27 cellular contexts compared by ENCODE assay signal in genomic region chr13:87821512-87821911, GRCh38.
DNase-seq lines count a peak whose midpoint lies in the region; ATAC-seq, FAIRE-seq and TF ChIP-seq lines count a peak whose summit lies in the region.
"Had no signal": no experiment of that assay in that cellular context is flagged by ENCODE, and none has a peak within 500 bp of the region (broad histone marks: within the 10 kb centered on the region; RNA-seq: fewer than 3 reads in every experiment).

No MANE protein-coding gene starts in this region.

- H3K9me3 ChIP-seq in SK-N-SH = no peaks in the 10 kb centered on the region
- H3K9me3 ChIP-seq: colonic mucosa, heart right ventricle, psoas muscle, SJCRH30, stomach, tibial nerve had no signal

- TF ChIP-seq RAD21 in SK-N-SH (IDR thresholded peaks at IDR 0.05; ENCODE audit: low read length) = no peak

- H3K79me2 ChIP-seq in SK-N-SH (ENCODE audit: insufficient read depth) = no peaks in the 10 kb centered on the region

- no peak overlapping the region for H3K27ac ChIP-seq in SK-N-SH (ENCODE audit: low read depth in 2 of 2, low read length in 1 of 2)
- no peak overlapping the region for H3K27ac ChIP-seq in dorsolateral prefrontal cortex
- H3K27ac ChIP-seq: colonic mucosa, foreskin keratinocyte, heart right ventricle, psoas muscle, SJCRH30, stomach, tibial nerve had no signal

- H3K4me3 ChIP-seq in SK-N-SH (ENCODE audit: low read depth in 2 of 2, low read length in 1 of 2) = peak overlapping the region; percentile 11 to 12; a peak in 1 of 4 replicates
- no peak overlapping the region for H3K4me3 ChIP-seq in dorsolateral prefrontal cortex
- H3K4me3 ChIP-seq: colonic mucosa, heart right ventricle, psoas muscle, SJCRH30, stomach had no signal

- WGBS in SK-N-SH (ENCODE audit: low lambda C conversion rate) = 34% methylated on average over 4 of the region's 4 CpGs

- DNase-seq in Kasumi-1 (lab: John Stamatoyannopoulos, UW) = peak; percentile 46 to 53
- DNase-seq in NOMO-1 (lab: John Stamatoyannopoulos, UW; ENCODE audit: unreplicated experiment in 2 of 2) = peak; percentile 22 to 58
- no peak for DNase-seq in SK-N-SH
- peak; percentile 1 for DNase-seq in urothelium cell line (ENCODE audit: low spot score)
- DNase-seq in dorsolateral prefrontal cortex = no peak
- DNase-seq in dermis blood vessel endothelial cell = no peak
- DNase-seq: activated CD4-positive, alpha-beta T cell treated with anti-CD3 and anti-CD28 coated beads, Interleukin-2, amount 10 ng/mL, durations not matched to agents 7 days and 5 days; activated naive CD4-positive, alpha-beta T cell treated with Interleukin-2 at 50 U/mL for 16 hours; activated T-cell treated with anti-CD3 and anti-CD28 coated beads, Interleukin-2, amount 50 U/mL, for 48 hours; amniotic stem cell; CD4-positive, alpha-beta T cell; colonic mucosa; foreskin keratinocyte; heart right ventricle; mesendoderm; naive B cell; NCI-H1417; NCI-H510A; nucleus accumbens; psoas muscle; SJCRH30; stimulated activated CD8-positive, alpha-beta memory T cell treated with anti-CD3 and anti-CD28 coated beads, Interleukin-4, amount 100 ng/mL, for 48 hours; stomach; T-helper 17 cell had no signal

- no peaks in the 10 kb centered on the region for H3F3A ChIP-seq in SK-N-SH (replicated peaks; ENCODE audit: insufficient read depth)

- no peaks in the 10 kb centered on the region for H3K27me3 ChIP-seq in SK-N-SH (ENCODE audit: insufficient read depth)
- no peaks in the 10 kb centered on the region for H3K27me3 ChIP-seq in dorsolateral prefrontal cortex
- H3K27me3 ChIP-seq: colonic mucosa, foreskin keratinocyte, heart right ventricle, SJCRH30, stomach, tibial nerve had no signal

- no peak for TF ChIP-seq EP300 in SK-N-SH (IDR thresholded peaks at IDR 0.05; ENCODE audit: borderline replicate concordance in 1 of 2, low read depth in 1 of 2, low read length in 1 of 2)

- CTCF ChIA-PET in SK-N-SH (lab: Yijun Ruan, JAX) = interaction anchor here (0.7 kb wide), 1 partner anchor 1519 kb away, joined by 3 read pairs; no protein-coding TSS in a partner anchor

- FAIRE-seq in urothelium cell line (lab: Jason Lieb, UNC) = no peak

- H3K9me2 ChIP-seq in SK-N-SH = no peaks in the 10 kb centered on the region

- no peak for TF ChIP-seq CTCF in SK-N-SH (IDR thresholded peaks at IDR 0.05)
- TF ChIP-seq CTCF in dorsolateral prefrontal cortex (IDR thresholded peaks at IDR 0.05 in 54 of 56, conservative IDR thresholded peaks at IDR 0.05 in 2 of 56; ENCODE audit: low read depth in 1 of 56, partially characterized antibody in 56 of 56) = no peak

- H3K4me2 ChIP-seq in SK-N-SH = 0 out of 2 replicates have a peak overlapping the region, but pooled peaks have one; percentile 3

- H2AFZ ChIP-seq in SK-N-SH (ENCODE audit: low read depth) = peak overlapping the region; percentile 51

- no peaks in the 10 kb centered on the region for H4K20me1 ChIP-seq in SK-N-SH (ENCODE audit: insufficient read depth)

- H3K9ac ChIP-seq in SK-N-SH = no peak overlapping the region

- POLR2A ChIA-PET in SK-N-SH (lab: Yijun Ruan, JAX) = no interaction called here

- ATAC-seq in GM21526 (IDR thresholded peaks at IDR 0.05; ENCODE audit: low FRiP score, unreplicated experiment) = no peak
- ATAC-seq: esophagus mucosa, foreskin keratinocyte, heart right ventricle, psoas muscle, T-helper 17 cell had no signal

- intact Hi-C loops in dorsolateral prefrontal cortex (cut with DNase I) = no loop called here

- no peaks in the 10 kb centered on the region for H3K36me3 ChIP-seq in SK-N-SH (replicated peaks in 1 of 2; ENCODE audit: control insufficient read depth in 1 of 2, insufficient read depth in 2 of 2, low read length in 1 of 2)
- H3K36me3 ChIP-seq: colonic mucosa, heart right ventricle, SJCRH30, stomach, tibial nerve had no signal

- no peaks in the 10 kb centered on the region; a peak in 1 of 4 replicates for H3K4me1 ChIP-seq in SK-N-SH (ENCODE audit: control insufficient read depth in 1 of 2, insufficient read depth in 2 of 2, low read depth in 1 of 2, low read length in 1 of 2)
- H3K4me1 ChIP-seq: colonic mucosa, foreskin keratinocyte, heart right ventricle, psoas muscle, SJCRH30, stomach had no signal

TF ChIP-seq in SK-N-SH, 30 proteins besides CTCF, POLR2A, EP300 and RAD21:
- TF ChIP-seq FOXJ3 (CRISPR knock-in tag; IDR thresholded peaks at IDR 0.05) = no peak
- TF ChIP-seq CHD2 (IDR thresholded peaks at IDR 0.05; ENCODE audit: low read length, partially characterized antibody) = no peak

Comparison
In these comparisons a context has a peak if more than half of its experiments do, and no peak if none do; other contexts are left out.
1. DNase-seq: peak in Kasumi-1 (2 of 2), NOMO-1 (2 of 2) and urothelium cell line (single experiment); none in SK-N-SH (single experiment), dorsolateral prefrontal cortex (0 of 10) and dermis blood vessel endothelial cell (single experiment).
2. H3K4me3 ChIP-seq: peak in SK-N-SH (2 of 2); none in dorsolateral prefrontal cortex (0 of 59).